In the genomic region with DNA sequence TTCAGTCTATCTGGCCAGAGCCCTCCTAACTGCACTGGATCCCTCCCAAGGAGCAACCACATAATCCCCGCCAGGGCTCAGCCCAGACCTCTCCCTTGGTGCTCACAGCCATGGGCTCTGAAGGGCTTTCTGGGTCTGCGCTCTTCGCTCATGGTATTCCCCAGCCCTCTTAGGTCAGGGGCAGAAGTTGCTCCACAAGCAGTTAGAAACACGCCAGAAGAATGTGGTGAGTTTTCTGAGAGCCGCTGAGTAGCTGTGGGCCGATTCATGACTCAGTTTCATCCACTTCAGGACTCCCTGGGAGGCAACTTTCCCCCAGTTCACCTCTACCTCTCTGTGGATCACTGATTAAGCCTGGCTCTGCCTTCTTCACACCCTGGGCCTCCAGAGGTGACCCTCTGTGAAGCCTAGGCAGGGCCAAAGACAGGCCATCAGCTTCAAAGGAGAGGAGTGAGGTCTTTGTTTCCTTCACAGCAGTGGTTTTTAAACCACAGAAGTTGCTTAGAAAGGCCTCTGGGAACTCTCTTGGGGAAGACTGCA, we compare ENCODE assay signal across 19 cellular contexts.
DNase-seq lines count a peak whose midpoint lies in the region; TF ChIP-seq lines count a peak whose summit lies in the region.
"Had no signal": no experiment of that assay in that cellular context is flagged by ENCODE, and none has a peak within 500 bp of the region (broad histone marks: within the 10 kb centered on the region; RNA-seq: fewer than 3 reads in every experiment).

No MANE protein-coding gene starts in this region.

- peak overlapping the region; percentile 10 for H3K4me3 ChIP-seq in adipocyte (ENCODE audit: low read length)
- no peak overlapping the region for H3K4me3 ChIP-seq in ascending aorta
- H3K4me3 ChIP-seq: gastrocnemius medialis, transverse colon had no signal

- TF ChIP-seq CTCF in AG09319 (IDR thresholded peaks at IDR 0.05; ENCODE audit: low read depth, low read length), result no peak
- TF ChIP-seq CTCF in ascending aorta (IDR thresholded peaks at IDR 0.05), result no peak

- no peaks in the 10 kb centered on the region for H3K36me3 ChIP-seq in adipocyte (ENCODE audit: control insufficient read depth, insufficient read depth, low read length, severe bottlenecking)
- H3K36me3 ChIP-seq in ascending aorta, result no peaks in the 10 kb centered on the region
- H3K36me3 ChIP-seq: gastrocnemius medialis, transverse colon had no signal

- intact Hi-C loops in ascending aorta (cut with DNase I), result no loop called here

- H3K9me3 ChIP-seq in adipocyte (ENCODE audit: control insufficient read depth, low read length) (peaks cover 10% of the 10 kb centered on the region), ascending aorta (no peaks in the 10 kb centered on the region)
- H3K9me3 ChIP-seq: gastrocnemius medialis, transverse colon had no signal

- no peak overlapping the region for H3K9ac ChIP-seq in adipocyte (ENCODE audit: low read length)

- H3K27ac ChIP-seq in ascending aorta, result no peak overlapping the region
- H3K27ac ChIP-seq: gastrocnemius medialis, RWPE1, transverse colon had no signal

- H3K27me3 ChIP-seq in adipocyte (replicated peaks; ENCODE audit: control insufficient read depth, insufficient read depth, low read length) (peaks cover 8% of the 10 kb centered on the region), ascending aorta (no peaks in the 10 kb centered on the region)
- H3K27me3 ChIP-seq: gastrocnemius medialis, transverse colon had no signal

- H3K4me1 ChIP-seq in adipocyte (ENCODE audit: control insufficient read depth, insufficient read depth, low read length), result peaks cover 16% of the 10 kb centered on the region
- H3K4me1 ChIP-seq in ascending aorta, result no peaks in the 10 kb centered on the region
- H3K4me1 ChIP-seq: transverse colon had no signal

- DNase-seq in AG09319 (ENCODE audit: extremely low read depth, low read depth) (peak; percentile 46), adipocyte (ENCODE audit: low read depth) (no peak), fibroblast of peridontal ligament (ENCODE audit: extremely low read depth) (peak; percentile 63), non-pigmented ciliary epithelial cell (ENCODE audit: low read depth) (peak; percentile 17), NCI-H187 treated with DMSO at 0.1 percent for 48 hours (lab: John Stamatoyannopoulos, UW) (no peak), HT-29 (ENCODE audit: low spot score) (no peak), ascending aorta (ENCODE audit: low spot score in 2 of 2) (no peak)
- DNase-seq in stimulated activated naive CD4-positive, alpha-beta T cell treated with Interleukin-2 at 50 U/mL for 16 hours (lab: John Stamatoyannopoulos, UW), result no peak
- DNase-seq: activated CD4-positive, alpha-beta memory T cell treated with anti-CD3 and anti-CD28 coated beads, Interleukin-2, amount 10 ng/mL, durations not matched to agents 7 days and 5 days; activated naive CD8-positive, alpha-beta T cell treated with anti-CD3 and anti-CD28 coated beads for 36 hours; activated T-cell treated with anti-CD3 and anti-CD28 coated beads, Interleukin-2, amount 50 U/mL, for 4 hours; CD4-positive, alpha-beta T cell; DMS79 treated with DMSO at 0.1 percent for 48 hours; naive B cell; NCI-H1436 treated with DMSO at 0.1 percent for 48 hours; NCI-H226; transverse colon had no signal

Comparison
In these comparisons a context has a peak if more than half of its experiments do, and no peak if none do; other contexts are left out.
1. DNase-seq: peak in AG09319 (single experiment), fibroblast of peridontal ligament (single experiment) and non-pigmented ciliary epithelial cell (single experiment); none in adipocyte (single experiment), NCI-H187 treated with DMSO at 0.1 percent for 48 hours (single experiment), HT-29 (single experiment), stimulated activated naive CD4-positive, alpha-beta T cell treated with Interleukin-2 at 50 U/mL for 16 hours (single experiment) and ascending aorta (0 of 2).